In the genomic region with DNA sequence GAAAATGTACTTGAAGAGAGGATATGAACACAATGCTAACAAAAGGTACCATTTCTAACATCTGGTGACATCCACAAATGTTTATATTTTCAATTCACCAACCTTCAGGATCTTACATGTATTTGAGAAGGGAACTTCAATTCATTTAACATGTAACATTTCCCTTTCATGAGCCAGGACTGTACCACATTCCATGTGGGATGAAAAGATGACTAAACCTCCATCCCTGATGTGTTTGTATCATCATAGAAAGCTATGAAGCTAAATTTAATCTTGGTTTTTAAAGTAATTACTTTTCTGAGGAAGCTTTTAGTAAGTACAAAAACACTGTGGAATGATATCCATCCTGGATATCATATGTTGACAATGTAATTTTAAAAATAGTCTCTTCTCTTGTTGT, we compare ENCODE assay signal across 29 cellular contexts.
A peak's percentile ranks its signal among the peaks of the same experiment; 100 is the strongest.
DNase-seq lines count a peak whose midpoint lies in the region; ATAC-seq and TF ChIP-seq lines count a peak whose summit lies in the region.
"Had no signal": no experiment of that assay in that cellular context is flagged by ENCODE, and none has a peak within 500 bp of the region (broad histone marks: within the 10 kb centered on the region; RNA-seq: fewer than 3 reads in every experiment).

No MANE protein-coding gene starts in this region.

- H3K27me3 ChIP-seq in CD8-positive, alpha-beta T cell (ENCODE audit: insufficient read depth, low read length), result no peaks in the 10 kb centered on the region
- H3K27me3 ChIP-seq in MM.1S (replicated peaks; ENCODE audit: insufficient read depth, low read length), result no peaks in the 10 kb centered on the region
- H3K27me3 ChIP-seq: BE2C, foreskin keratinocyte, pancreas, right atrium auricular region, spleen, transverse colon had no signal

- no peak overlapping the region for H3K27ac ChIP-seq in CD8-positive, alpha-beta T cell (ENCODE audit: low read depth, low read length)
- no peak overlapping the region for H3K27ac ChIP-seq in MM.1S (ENCODE audit: low read length)
- H3K27ac ChIP-seq: foreskin keratinocyte, GM23248, HL-60, pancreas, right atrium auricular region, spleen, transverse colon, WERI-Rb-1 had no signal

- H3K27ac Mint-ChIP-seq in T-helper 2 cell treated with Interferon-gamma antibody and Interleukin-4, amounts not matched to agents 5 μg/mL and 100 μg/mL, for 36 hours, result peak overlapping the region; percentile 82
- H3K27ac Mint-ChIP-seq in CD8-positive, alpha-beta T cell, result peak overlapping the region; percentile 53
- H3K27ac Mint-ChIP-seq in activated CD8-positive, alpha-beta T cell treated with anti-CD3 and anti-CD28 coated beads, Interleukin-2, amount 10 ng/mL, durations not matched to agents 7 days and 5 days, result peak overlapping the region; percentile 70

- H3K36me3 Mint-ChIP-seq in T-helper 2 cell treated with Interferon-gamma antibody and Interleukin-4, amounts not matched to agents 5 μg/mL and 100 μg/mL, for 36 hours (ENCODE audit: low read depth), result peaks cover 48% of the 10 kb centered on the region
- H3K36me3 Mint-ChIP-seq in CD8-positive, alpha-beta T cell, result peaks cover 57% of the 10 kb centered on the region
- H3K36me3 Mint-ChIP-seq in activated CD8-positive, alpha-beta T cell treated with anti-CD3 and anti-CD28 coated beads, Interleukin-2, amount 10 ng/mL, durations not matched to agents 7 days and 5 days (ENCODE audit: low read depth), result peaks cover 43% of the 10 kb centered on the region

- TF ChIP-seq CTCF in CD8-positive, alpha-beta T cell (IDR thresholded peaks at IDR 0.05), result no peak
- TF ChIP-seq CTCF in MM.1S (IDR thresholded peaks at IDR 0.05; ENCODE audit: low read length), result no peak

- no peak overlapping the region for H2AFZ ChIP-seq in MM.1S (ENCODE audit: low read length)
- H2AFZ ChIP-seq: GM23248 had no signal

- no peaks in the 10 kb centered on the region for H3K4me1 ChIP-seq in CD8-positive, alpha-beta T cell (ENCODE audit: insufficient read depth, low read length)
- H3K4me1 ChIP-seq in MM.1S (ENCODE audit: low read length), result peaks cover 4% of the 10 kb centered on the region; the same call in 1 of the 2 replicates
- H3K4me1 ChIP-seq: foreskin keratinocyte, pancreas, right atrium auricular region had no signal

- CTCF ChIA-PET in CD8-positive, alpha-beta T cell (lab: Charles Lee), result interaction anchor here (1.1 kb wide), 1 partner anchor 30 kb away, joined by 3 read pairs; no protein-coding TSS in a partner anchor
- CTCF ChIA-PET in activated CD8-positive, alpha-beta T cell treated with anti-CD3 and anti-CD28 coated beads, Interleukin-2, amount 10 ng/mL, durations not matched to agents 7 days and 5 days (lab: Charles Lee), result interaction anchor here (0.9 kb wide), 1 partner anchor 21 kb away, joined by 3 read pairs; no protein-coding TSS in a partner anchor

- H3K4me1 Mint-ChIP-seq in T-helper 2 cell treated with Interferon-gamma antibody and Interleukin-4, amounts not matched to agents 5 μg/mL and 100 μg/mL, for 36 hours (ENCODE audit: low read depth), result peaks cover 25% of the 10 kb centered on the region
- peaks cover 19% of the 10 kb centered on the region for H3K4me1 Mint-ChIP-seq in CD8-positive, alpha-beta T cell (ENCODE audit: low read depth)
- H3K4me1 Mint-ChIP-seq in activated CD8-positive, alpha-beta T cell treated with anti-CD3 and anti-CD28 coated beads, Interleukin-2, amount 10 ng/mL, durations not matched to agents 7 days and 5 days (ENCODE audit: low read depth), result peaks cover 17% of the 10 kb centered on the region

- no peak overlapping the region for H3K4me3 ChIP-seq in CD8-positive, alpha-beta T cell (ENCODE audit: low read depth, low read length)
- no peak overlapping the region for H3K4me3 ChIP-seq in MM.1S (ENCODE audit: low read length)
- H3K4me3 ChIP-seq: GM23248, pancreas, right atrium auricular region, spleen, transverse colon had no signal

- DNase-seq in T-helper 2 cell treated with Interferon-gamma antibody and Interleukin-4, amounts not matched to agents 5 μg/mL and 100 μg/mL, for 36 hours (ENCODE audit: low spot score), result no peak
- DNase-seq in T-helper 2 cell (no peak), fibroblast of peridontal ligament (ENCODE audit: extremely low read depth) (peak; percentile 35), MM.1S (no peak), middle frontal gyrus (ENCODE audit: extremely low spot score, low spot score) (no peak)
- no peak for DNase-seq in CD8-positive, alpha-beta T cell
- DNase-seq in activated CD8-positive, alpha-beta T cell treated with anti-CD3 and anti-CD28 coated beads, Interleukin-2, amount 10 ng/mL, durations not matched to agents 7 days and 5 days, result no peak
- DNase-seq: activated effector memory CD4-positive, alpha-beta T cell treated with Interleukin-2 at 50 U/mL for 16 hours; aorta; BE2C; Calu3; foreskin keratinocyte; GM23248; left colon; mesenchymal stem cell; NCI-H146; NCI-H510A treated with DMSO at 0.1 percent for 48 hours; NK-92 treated with Interleukin-12 subunit alpha and Interleukin-12 subunit beta, amount 100 ng/mL, for 24 hours; pancreas; SIG-M5; spleen; stimulated activated CD4-positive, alpha-beta T cell treated with anti-CD3 and anti-CD28 coated beads, Interleukin-4, amount 100 ng/mL, for 1 hour; stimulated activated naive CD4-positive, alpha-beta T cell treated with Interleukin-2 at 50 U/mL for 16 hours; transverse colon; WERI-Rb-1 had no signal

- ATAC-seq in CD8-positive, alpha-beta T cell, result no peak
- ATAC-seq in activated CD8-positive, alpha-beta T cell treated with anti-CD3 and anti-CD28 coated beads, Interleukin-2, amount 10 ng/mL, durations not matched to agents 7 days and 5 days, result no peak
- ATAC-seq in GM21367 (IDR thresholded peaks at IDR 0.05; ENCODE audit: unreplicated experiment), result no peak
- ATAC-seq: foreskin keratinocyte, HepG2, pancreas had no signal

- no peak overlapping the region for H3K9ac ChIP-seq in MM.1S (ENCODE audit: low read length)
- H3K9ac ChIP-seq: GM23248 had no signal

- no peaks in the 10 kb centered on the region for H3K9me3 Mint-ChIP-seq in T-helper 2 cell treated with Interferon-gamma antibody and Interleukin-4, amounts not matched to agents 5 μg/mL and 100 μg/mL, for 36 hours
- H3K9me3 Mint-ChIP-seq in CD8-positive, alpha-beta T cell, result no peaks in the 10 kb centered on the region
- no peaks in the 10 kb centered on the region for H3K9me3 Mint-ChIP-seq in activated CD8-positive, alpha-beta T cell treated with anti-CD3 and anti-CD28 coated beads, Interleukin-2, amount 10 ng/mL, durations not matched to agents 7 days and 5 days (ENCODE audit: insufficient read depth)

- no peaks in the 10 kb centered on the region for H3F3A ChIP-seq in MM.1S (ENCODE audit: insufficient read depth, low read length)

- H3K4me3 Mint-ChIP-seq in T-helper 2 cell treated with Interferon-gamma antibody and Interleukin-4, amounts not matched to agents 5 μg/mL and 100 μg/mL, for 36 hours, result peak overlapping the region; percentile 20
- H3K4me3 Mint-ChIP-seq in CD8-positive, alpha-beta T cell, result no peak overlapping the region
- no peak overlapping the region for H3K4me3 Mint-ChIP-seq in activated CD8-positive, alpha-beta T cell treated with anti-CD3 and anti-CD28 coated beads, Interleukin-2, amount 10 ng/mL, durations not matched to agents 7 days and 5 days

- POLR2A ChIA-PET in CD8-positive, alpha-beta T cell (lab: Charles Lee), result no interaction called here
- POLR2A ChIA-PET in activated CD8-positive, alpha-beta T cell treated with anti-CD3 and anti-CD28 coated beads, Interleukin-2, amount 10 ng/mL, durations not matched to agents 7 days and 5 days (lab: Charles Lee), result no interaction called here

- no peaks in the 10 kb centered on the region for H3K9me2 ChIP-seq in MM.1S (replicated peaks; ENCODE audit: insufficient read depth, low read length)

- intact Hi-C loops in CD8-positive, alpha-beta T cell (cut with DNase I, micrococcal nuclease), result no loop called here

- no peaks in the 10 kb centered on the region for H4K20me1 ChIP-seq in MM.1S (ENCODE audit: insufficient read depth, low read length)

- no peaks in the 10 kb centered on the region for H3K79me2 ChIP-seq in MM.1S (ENCODE audit: low read length)

- H3K27me3 Mint-ChIP-seq in T-helper 2 cell treated with Interferon-gamma antibody and Interleukin-4, amounts not matched to agents 5 μg/mL and 100 μg/mL, for 36 hours (ENCODE audit: low read depth), result no peaks in the 10 kb centered on the region
- no peaks in the 10 kb centered on the region for H3K27me3 Mint-ChIP-seq in CD8-positive, alpha-beta T cell (ENCODE audit: low read depth)
- H3K27me3 Mint-ChIP-seq in activated CD8-positive, alpha-beta T cell treated with anti-CD3 and anti-CD28 coated beads, Interleukin-2, amount 10 ng/mL, durations not matched to agents 7 days and 5 days (ENCODE audit: low read depth), result no peaks in the 10 kb centered on the region

- H3K4me2 ChIP-seq in MM.1S (ENCODE audit: low read depth, low read length), result no peak overlapping the region

- no peaks in the 10 kb centered on the region for H3K9me3 ChIP-seq in CD8-positive, alpha-beta T cell (ENCODE audit: low read length)
- H3K9me3 ChIP-seq in MM.1S (replicated peaks; ENCODE audit: insufficient read depth, low read length), result no peaks in the 10 kb centered on the region
- H3K9me3 ChIP-seq: BE2C, pancreas, right atrium auricular region, transverse colon had no signal

- no peaks in the 10 kb centered on the region for H3K36me3 ChIP-seq in CD8-positive, alpha-beta T cell (ENCODE audit: insufficient read depth, low read length)
- H3K36me3 ChIP-seq in MM.1S (replicated peaks; ENCODE audit: insufficient read depth, low read length), result no peaks in the 10 kb centered on the region
- H3K36me3 ChIP-seq: WERI-Rb-1 had no signal
